8 cellular contexts compared by ENCODE assay signal in the genomic region with DNA sequence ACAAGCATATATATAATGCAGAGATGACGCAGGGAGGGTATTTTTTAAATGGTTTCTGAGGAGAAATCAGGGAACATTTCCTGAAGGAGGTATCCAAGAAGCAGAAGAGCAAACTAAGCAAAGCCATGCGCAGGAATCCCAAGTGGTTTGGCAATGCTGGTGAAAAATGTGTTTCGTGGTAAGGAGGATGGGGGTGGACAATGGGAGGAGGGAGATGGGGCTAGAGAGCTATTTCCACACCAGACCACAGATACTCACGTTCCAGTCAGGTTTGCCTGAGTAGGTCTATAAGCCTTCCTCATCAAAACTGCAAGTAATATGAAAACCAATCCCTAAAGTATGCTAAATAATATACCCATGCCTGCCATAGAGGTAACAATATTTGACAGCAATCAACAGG.
DNase-seq lines count a peak whose midpoint lies in the region; ATAC-seq and TF ChIP-seq lines count a peak whose summit lies in the region.

No MANE protein-coding gene starts in this region.

- BruUV-seq in A673 (replicated peaks; lab: Mats Ljungman, UMichigan) = no TSS peak

- CTCF ChIA-PET in A673 (lab: Charles Lee) = no interaction called here

- H3K27ac ChIP-seq in heart right ventricle (peak overlapping the region in 7 of 10 donors; percentile 34 to 99 (median 85)), right cardiac atrium (ENCODE audit: low read length) (no peak overlapping the region), ascending aorta (peak overlapping the region in 1 of 2 donors; percentile 100), lung (ENCODE audit: low read depth in 1 of 2, low read length in 1 of 2) (no peak overlapping the region), urinary bladder (ENCODE audit: low read depth) (peak overlapping the region; percentile 6), A673 (ENCODE audit: low read depth, low read length, poor library complexity, severe bottlenecking) (no peak overlapping the region)

- H3K27me3 ChIP-seq in heart right ventricle (no peaks in the 10 kb centered on the region), right cardiac atrium (ENCODE audit: control insufficient read depth, insufficient read depth) (no peaks in the 10 kb centered on the region), ascending aorta (no peaks in the 10 kb centered on the region), lung (ENCODE audit: control insufficient read depth, insufficient read depth) (no peaks in the 10 kb centered on the region), A673 (replicated peaks; ENCODE audit: insufficient read depth, low read depth, low read length, poor library complexity) (no peaks in the 10 kb centered on the region)

- intact Hi-C loops in heart right ventricle (cut with DNase I) = loop anchor here in 1 of 10 donors (10.0 kb wide), 1 partner anchor 321 kb away; no protein-coding TSS in a partner anchor
- intact Hi-C loops in right cardiac atrium (cut with DNase I) = loop anchor here in 3 of 4 donors (10.0 kb wide), 3 partner anchors 201 to 321 kb away; partner anchors contain the start of gene MKLN1 (in 2 of the 3)
- intact Hi-C loops in ascending aorta (cut with DNase I) = loop anchor here (10.0 kb wide), 1 partner anchor 439 kb away; the partner anchor contains the start of gene COPG2
- intact Hi-C loops in A673 (cut with micrococcal nuclease; ENCODE audit: unreplicated experiment) = no loop called here

- H3K4me1 ChIP-seq in heart right ventricle (peaks cover 3 to 71% (median 57%) of the 10 kb centered on the region in 9 donors), right cardiac atrium (ENCODE audit: control insufficient read depth, insufficient read depth, low read length) (peaks cover 5% of the 10 kb centered on the region), ascending aorta (peaks cover 0 to 9% of the 10 kb centered on the region in 2 donors), lung (ENCODE audit: control insufficient read depth in 2 of 2, insufficient read depth in 2 of 2, low read length in 2 of 2) (peaks cover 11 to 18% of the 10 kb centered on the region in 2 donors), urinary bladder (ENCODE audit: insufficient read depth) (no peaks in the 10 kb centered on the region), A673 (ENCODE audit: insufficient read depth, low read length, poor library complexity, severe bottlenecking) (peaks cover 14% of the 10 kb centered on the region)

- H3K4me3 ChIP-seq in heart right ventricle (peak overlapping the region in 4 of 10 donors; percentile 57 to 83 (median 76)), right cardiac atrium (ENCODE audit: low read length) (no peak overlapping the region), ascending aorta (peak overlapping the region; percentile 81 to 99), lung (no peak overlapping the region), urinary bladder (ENCODE audit: low read depth, low read length) (no peak overlapping the region), A673 (ENCODE audit: low read depth, low read length, poor library complexity, severe bottlenecking) (no peak overlapping the region)

- TF ChIP-seq CTCF in heart right ventricle (IDR thresholded peaks at IDR 0.05) (no peak), ascending aorta (IDR thresholded peaks at IDR 0.05) (no peak), lung (IDR thresholded peaks at IDR 0.05; ENCODE audit: control extremely low read depth, extremely low read depth) (no peak), A673 (conservative IDR thresholded peaks at IDR 0.05; ENCODE audit: low read depth, low read length) (no peak)

- ATAC-seq in heart right ventricle (no peak), right cardiac atrium (no peak), lung (ENCODE audit: insufficient read depth, low FRiP score) (no peak), GM21737 (IDR thresholded peaks at IDR 0.05; ENCODE audit: unreplicated experiment) (no peak)

- POLR2A ChIA-PET in A673 (lab: Charles Lee; ENCODE audit: low non-redundant PET) = no interaction called here

- H3K9me3 ChIP-seq in heart right ventricle (no peaks in the 10 kb centered on the region), right cardiac atrium (ENCODE audit: control insufficient read depth, low read length) (no peaks in the 10 kb centered on the region), ascending aorta (no peaks in the 10 kb centered on the region), lung (ENCODE audit: control insufficient read depth in 2 of 2, insufficient read depth in 1 of 2, low read length in 1 of 2) (no peaks in the 10 kb centered on the region), A673 (ENCODE audit: low read depth, low read length, poor library complexity, severe bottlenecking) (no peaks in the 10 kb centered on the region)

- 37 to 44% methylated on average over 4 of the region's 4 CpGs for WGBS in heart right ventricle, 2 donors
- 38% methylated on average over 4 of the region's 4 CpGs for WGBS in right cardiac atrium
- WGBS in lung, 2 donors = 24 to 26% methylated on average over 4 of the region's 4 CpGs
- WGBS in urinary bladder = 62% methylated on average over 4 of the region's 4 CpGs

- DNase-seq in heart right ventricle (no peak), right cardiac atrium (no peak), ascending aorta (ENCODE audit: low spot score in 2 of 2) (no peak), lung (ENCODE audit: low spot score) (peak; percentile 46), SHP77 treated with DMSO at 0.1 percent for 48 hours (lab: John Stamatoyannopoulos, UW) (no peak), A673 (ENCODE audit: low spot score) (no peak)

- H3K36me3 ChIP-seq in heart right ventricle (peaks cover 0 to 48% (median 0%) of the 10 kb centered on the region in 9 donors), ascending aorta (peaks cover 0 to 9% of the 10 kb centered on the region in 2 donors), lung (ENCODE audit: control insufficient read depth in 2 of 2, insufficient read depth in 2 of 2, low read length in 2 of 2) (peaks cover 2 to 6% of the 10 kb centered on the region in 2 donors), urinary bladder (ENCODE audit: insufficient read depth) (no peaks in the 10 kb centered on the region), A673 (ENCODE audit: insufficient read depth, low read length, poor library complexity, severe bottlenecking) (no peaks in the 10 kb centered on the region)

Comparison
In these comparisons a context has a peak if more than half of its experiments do, and no peak if none do; other contexts are left out.
1. H3K27ac ChIP-seq: peak in heart right ventricle (7 of 10) and urinary bladder (single experiment); none in right cardiac atrium (single experiment), lung (0 of 2) and A673 (single experiment).
2. H3K4me3 ChIP-seq: peak in ascending aorta (2 of 2); none in right cardiac atrium (single experiment), lung (single experiment), urinary bladder (single experiment) and A673 (single experiment).